In genomic region chr21:41207401-41208388, GRCh38 we compare ENCODE assay signal across 8 cellular contexts. TPM values are rescaled to one million over a fixed set of nuclear protein-coding genes. Genes with fewer than 3 reads are reported as not detected.
DNase-seq lines count a peak whose midpoint lies in the region; ATAC-seq and TF ChIP-seq lines count a peak whose summit lies in the region.

No MANE protein-coding gene starts in this region.

- peaks cover 0 to 11% (median 3%) of the 10 kb centered on the region in 4 donors for H3K36me3 ChIP-seq in esophagus muscularis mucosa

- H3K27ac Mint-ChIP-seq in nephron progenitor cell: peak overlapping the region; percentile 92

- H3K4me3 ChIP-seq in AG10803 (ENCODE audit: low read length): no peak overlapping the region
- H3K4me3 ChIP-seq in esophagus muscularis mucosa: peak overlapping the region; percentile 36 to 47 (median 42)

- no peaks in the 10 kb centered on the region for H3K9me3 ChIP-seq in esophagus muscularis mucosa

- peaks cover 71% of the 10 kb centered on the region for H3K4me1 Mint-ChIP-seq in nephron progenitor cell

- H3K4me3 Mint-ChIP-seq in nephron progenitor cell: no peak overlapping the region

- DNase-seq in AG10803 (ENCODE audit: low read depth) (peak; percentile 75), NCI-H345 (lab: John Stamatoyannopoulos, UW) (peak; percentile 78), esophagus muscularis mucosa (ENCODE audit: extremely low spot score) (no peak), nephron progenitor cell (no peak)
- DNase-seq in activated CD4-positive, CD25-positive, alpha-beta regulatory T cell (lab: John Stamatoyannopoulos, UW): no peak

- no peak for TF ChIP-seq EP300 in esophagus muscularis mucosa (IDR thresholded peaks at IDR 0.05)

- WGBS in esophagus muscularis mucosa: 58% methylated on average over 12 of the region's 17 CpGs

- no peaks in the 10 kb centered on the region for H3K27me3 ChIP-seq in esophagus muscularis mucosa

- H3K9me3 Mint-ChIP-seq in nephron progenitor cell: no peaks in the 10 kb centered on the region

- H3K27me3 Mint-ChIP-seq in nephron progenitor cell (ENCODE audit: low read depth, poor library complexity): peaks cover 11% of the 10 kb centered on the region

- intact Hi-C loops in esophagus muscularis mucosa (cut with DNase I): loop anchor here (5.0 kb wide), 1 partner anchor 35 kb away; no protein-coding TSS in a partner anchor

- no peak for TF ChIP-seq POLR2A in esophagus muscularis mucosa (IDR thresholded peaks at IDR 0.05; ENCODE audit: low read depth)

- H3K27ac ChIP-seq in esophagus muscularis mucosa (replicated peaks in 1 of 4): peak overlapping the region; percentile 72 to 85 (median 76)

- ATAC-seq in HG02763 (IDR thresholded peaks at IDR 0.05; ENCODE audit: unreplicated experiment) (no peak), HG03469 (IDR thresholded peaks at IDR 0.05; ENCODE audit: unreplicated experiment) (no peak), HG03460 (IDR thresholded peaks at IDR 0.05; ENCODE audit: unreplicated experiment) (no peak)

- H3K4me1 ChIP-seq in esophagus muscularis mucosa: peaks cover 14 to 47% (median 39%) of the 10 kb centered on the region in 4 donors

- H3K36me3 Mint-ChIP-seq in nephron progenitor cell (ENCODE audit: low read depth): no peaks in the 10 kb centered on the region

- TF ChIP-seq CTCF in AG10803 (conservative IDR thresholded peaks at IDR 0.05; ENCODE audit: low read length) (no peak), esophagus muscularis mucosa (IDR thresholded peaks at IDR 0.05) (no peak), nephron progenitor cell (IDR thresholded peaks at IDR 0.05) (no peak)

RNA-seq across cellular contexts. Expression of gene BACE2, which starts 39.7 kb away (rescaled TPM):
- 10 to 100 TPM; 44.9 to 61.6 (median 58.2) TPM for total RNA-seq in esophagus muscularis mucosa

Comparison
In these comparisons a context has a peak if more than half of its experiments do, and no peak if none do; other contexts are left out.
1. DNase-seq: peak in AG10803 (single experiment) and NCI-H345 (single experiment); none in esophagus muscularis mucosa (single experiment), nephron progenitor cell (single experiment) and activated CD4-positive, CD25-positive, alpha-beta regulatory T cell (0 of 4).